In the genomic region with DNA sequence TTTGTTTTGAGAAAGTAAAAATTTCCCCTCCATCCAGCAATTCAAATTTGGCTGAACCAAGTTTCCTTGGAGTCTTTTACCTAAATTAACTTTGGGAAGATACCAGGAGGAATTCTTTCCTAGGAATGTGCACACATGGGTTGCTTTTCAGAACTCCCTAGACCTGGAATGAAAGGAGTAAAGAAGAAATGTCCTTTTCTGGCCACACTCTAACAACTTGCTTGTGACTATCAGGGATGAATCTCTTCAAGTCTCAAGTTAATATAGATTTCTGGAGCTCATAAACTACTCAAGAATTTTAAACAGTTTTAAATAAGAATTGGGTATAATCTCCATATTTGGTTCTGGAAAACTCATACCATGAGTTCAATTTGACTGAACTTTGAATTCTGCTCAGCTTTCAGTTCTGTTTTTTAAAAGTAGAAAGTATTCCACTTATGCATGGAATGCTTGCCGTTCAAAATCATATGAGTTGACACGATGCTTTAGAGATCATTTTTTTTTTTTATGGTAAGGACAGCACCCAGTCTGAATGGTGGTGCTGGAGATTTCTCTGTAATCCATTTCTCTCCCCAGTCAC, we compare ENCODE assay signal across 10 cellular contexts. TPM values are rescaled to one million over a fixed set of nuclear protein-coding genes. Genes with fewer than 3 reads are reported as not detected.
DNase-seq lines count a peak whose midpoint lies in the region; ATAC-seq and TF ChIP-seq lines count a peak whose summit lies in the region.
"Had no signal": no experiment of that assay in that cellular context is flagged by ENCODE, and none has a peak within 500 bp of the region (broad histone marks: within the 10 kb centered on the region; RNA-seq: fewer than 3 reads in every experiment).

No MANE protein-coding gene starts in this region.

- intact Hi-C loops in posterior cingulate gyrus (cut with DNase I) = no loop called here

- H3K36me3 ChIP-seq in DOHH2 (ENCODE audit: control insufficient read depth, low read length) (peaks cover 93% of the 10 kb centered on the region), gastroesophageal sphincter (no peaks in the 10 kb centered on the region)

- no peak for DNase-seq in DMS79 treated with DMSO at 0.1 percent for 48 hours (lab: John Stamatoyannopoulos, UW)
- DNase-seq in NCI-H2107 (lab: John Stamatoyannopoulos, UW) = no peak
- no peak for DNase-seq in NCI-H128 (lab: John Stamatoyannopoulos, UW; ENCODE audit: unreplicated experiment)
- no peak for DNase-seq in posterior cingulate gyrus
- DNase-seq: activated naive CD8-positive, alpha-beta T cell treated with anti-CD3 and anti-CD28 coated beads, Interleukin-2, amount 10 ng/mL, durations not matched to agents 7 days and 5 days had no signal

- H3F3A ChIP-seq in DOHH2 (ENCODE audit: control insufficient read depth, insufficient read depth) = peaks cover 41% of the 10 kb centered on the region

- WGBS in gastroesophageal sphincter (ENCODE audit: low coverage in 1 of 2), 2 donors = 9 to 12% methylated on average over 2 of the region's 2 CpGs

- peaks cover 92% of the 10 kb centered on the region for H3K4me1 ChIP-seq in DOHH2 (ENCODE audit: control insufficient read depth, low read length)
- H3K4me1 ChIP-seq in gastroesophageal sphincter = peaks cover 5 to 23% (median 7%) of the 10 kb centered on the region in 3 donors

- peak overlapping the region; percentile 77 for H3K4me2 ChIP-seq in DOHH2 (ENCODE audit: low read length)

- H3K79me2 ChIP-seq in DOHH2 (ENCODE audit: control insufficient read depth, low read length) = peaks cover 100% of the 10 kb centered on the region

- TF ChIP-seq EP300 in gastroesophageal sphincter (IDR thresholded peaks at IDR 0.05) = no peak

- H3K4me3 ChIP-seq in DOHH2 (ENCODE audit: low read length) (peak overlapping the region; percentile 62), gastroesophageal sphincter (no peak overlapping the region)
- H3K4me3 ChIP-seq: K562 had no signal

- H4K20me1 ChIP-seq in DOHH2 (ENCODE audit: control insufficient read depth, insufficient read depth, low read depth, low read length) = no peaks in the 10 kb centered on the region

- TF ChIP-seq POLR2A in gastroesophageal sphincter (IDR thresholded peaks at IDR 0.05) = no peak

- H3K9me3 ChIP-seq in DOHH2 (ENCODE audit: control insufficient read depth, insufficient read depth, low read length) (peaks cover 19% of the 10 kb centered on the region), gastroesophageal sphincter (peaks cover 0 to 4% (median 0%) of the 10 kb centered on the region in 3 donors)

- H3K27ac ChIP-seq in DOHH2 (ENCODE audit: low read depth, low read length) (peak overlapping the region; percentile 70), gastroesophageal sphincter (peak overlapping the region in 3 of 4 donors; percentile 28 to 57 (median 45))

- TF ChIP-seq CTCF in DOHH2 (IDR thresholded peaks at IDR 0.05; ENCODE audit: low read depth, low read length, poor library complexity, severe bottlenecking) = no peak
- no peak for TF ChIP-seq CTCF in gastroesophageal sphincter (IDR thresholded peaks at IDR 0.05)

- no peaks in the 10 kb centered on the region for H3K9me2 ChIP-seq in DOHH2 (replicated peaks; ENCODE audit: control insufficient read depth, low read length)

- no peaks in the 10 kb centered on the region for H3K27me3 ChIP-seq in DOHH2 (ENCODE audit: control insufficient read depth, low read length)
- H3K27me3 ChIP-seq in gastroesophageal sphincter = no peaks in the 10 kb centered on the region

- ATAC-seq in GM19397 (IDR thresholded peaks at IDR 0.05; ENCODE audit: unreplicated experiment) (peak; percentile 24), HG03575 (IDR thresholded peaks at IDR 0.05; ENCODE audit: extremely low read depth, insufficient number of reproducible peaks, low FRiP score, unreplicated experiment) (peak; percentile 12), gastroesophageal sphincter (no peak)
- ATAC-seq: K562 had no signal

RNA-seq across cellular contexts. Expression of a gene that starts 7.7 kb away (rescaled TPM):
- 10 to 100 TPM in 1 of 4 donors, 1 to 10 TPM in 3; 2.6 to 23.3 (median 8.3) TPM for total RNA-seq in gastroesophageal sphincter
